ENCODE assay signal across 35 cellular contexts in the genomic region with DNA sequence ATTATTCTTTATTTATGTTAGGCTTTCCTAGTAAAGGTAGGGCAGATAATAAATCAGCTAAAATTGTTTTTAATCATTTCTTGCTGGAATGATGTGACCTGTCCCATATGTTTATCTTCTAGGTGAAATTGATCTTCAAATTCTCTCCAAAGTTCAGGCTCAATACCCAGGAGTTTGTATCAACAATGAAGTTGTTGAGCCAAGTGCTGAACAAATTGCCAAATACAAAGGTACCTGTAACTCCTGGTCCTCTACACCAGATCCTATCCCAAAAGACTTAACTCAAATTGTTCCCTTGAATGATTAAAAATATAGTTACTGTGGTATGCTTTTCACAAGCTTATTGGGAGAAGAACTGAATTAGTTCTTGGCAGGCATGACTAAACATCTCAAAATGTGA.
"Had no signal": no experiment of that assay in that cellular context is flagged by ENCODE, and none has a peak within 500 bp of the region (broad histone marks: within the 10 kb centered on the region; RNA-seq: fewer than 3 reads in every experiment).

No MANE protein-coding gene starts in this region.

- H3K4me3 ChIP-seq: MG63 had no signal

- H3K36me3 ChIP-seq: MG63 had no signal

- H3K27me3 ChIP-seq: MG63 had no signal

- H3K9me3 ChIP-seq: MG63 had no signal

- DNase-seq: Karpas-422, Kasumi-1, MG63, MM.1S, MV-4-11, NCI-H1048, NCI-H1092, NCI-H1092 treated with DMSO at 0.1 percent for 48 hours, NCI-H1105, NCI-H1105 treated with DMSO at 0.1 percent for 48 hours, NCI-H1417, NCI-H1417 treated with DMSO at 0.1 percent for 48 hours, NCI-H1436, NCI-H1436 treated with DMSO at 0.1 percent for 48 hours, NCI-H146, NCI-H1694, NCI-H1694 treated with DMSO at 0.1 percent for 48 hours, NCI-H187, NCI-H187 treated with DMSO at 0.1 percent for 48 hours, NCI-H1930, NCI-H2029, NCI-H2029 treated with DMSO at 0.1 percent for 48 hours, NCI-H2081, NCI-H2081 treated with DMSO at 0.1 percent for 48 hours, NCI-H2107, NCI-H2171, NCI-H2171 treated with DMSO at 0.1 percent for 48 hours, NCI-H2227 treated with DMSO at 0.1 percent for 48 hours, NCI-H226, NCI-H345, NCI-H446, NCI-H446 treated with DMSO at 0.1 percent for 48 hours, NCI-H510A, NCI-H510A treated with DMSO at 0.1 percent for 48 hours, NCI-H524 had no signal
